ENCODE assay signal across 13 cellular contexts in genomic region chr11:17898782-17899181, GRCh38.
"Had no signal": no experiment of that assay in that cellular context is flagged by ENCODE, and none has a peak within 500 bp of the region (broad histone marks: within the 10 kb centered on the region; RNA-seq: fewer than 3 reads in every experiment).

No MANE protein-coding gene starts in this region.

- H3K27me3 ChIP-seq: right atrium auricular region, thyroid gland, vagina had no signal

- H3K27ac ChIP-seq: lower lobe of right lung, right atrium auricular region, skin epidermis, thyroid gland, vagina, WERI-Rb-1 had no signal

- H3K9me3 ChIP-seq: lower lobe of right lung, right atrium auricular region, thyroid gland, vagina had no signal

- H3K4me3 ChIP-seq: lower lobe of right lung, right atrium auricular region, skin epidermis, thyroid gland, vagina had no signal

- H3K36me3 ChIP-seq: lower lobe of right lung, right atrium auricular region, thyroid gland, vagina had no signal

- DNase-seq: activated CD4-positive, alpha-beta T cell treated with anti-CD3 and anti-CD28 coated beads for 4 hours; activated CD8-positive, alpha-beta memory T cell treated with anti-CD3 and anti-CD28 coated beads, Interleukin-2, amount 50 U/mL, for 4 hours; activated CD8-positive, alpha-beta T cell treated with anti-CD3 and anti-CD28 coated beads for 36 hours; activated naive CD8-positive, alpha-beta T cell treated with anti-CD3 and anti-CD28 coated beads, Interleukin-2, amount 10 ng/mL, durations not matched to agents 7 days and 5 days; aorta; hippocampal formation; lower lobe of right lung; naive B cell; WERI-Rb-1 had no signal

- H3K4me1 ChIP-seq: lower lobe of right lung, thyroid gland, vagina had no signal

- ATAC-seq: activated CD8-positive, alpha-beta T cell treated with anti-CD3 and anti-CD28 coated beads for 36 hours; lower lobe of right lung had no signal
